7 cellular contexts compared by ENCODE assay signal in the genomic region with DNA sequence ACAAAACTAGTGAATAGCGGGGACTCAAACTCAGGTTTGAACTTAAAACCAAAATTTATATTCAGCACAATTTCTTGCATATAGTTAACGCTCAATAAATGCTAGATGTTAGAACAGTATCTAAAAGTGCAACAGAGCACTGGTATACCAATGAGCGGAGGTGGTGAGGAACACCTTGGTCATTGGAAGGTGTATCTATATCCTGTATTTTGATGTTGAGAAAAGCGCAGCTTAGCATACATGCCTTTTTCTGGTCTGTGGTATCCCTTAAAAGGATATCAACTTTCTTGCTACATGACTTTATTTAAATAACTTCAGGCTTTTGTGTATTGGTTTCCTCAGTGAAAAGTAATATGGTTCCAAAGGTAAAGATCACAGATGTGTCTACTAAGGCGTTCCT.
"Had no signal": no experiment of that assay in that cellular context is flagged by ENCODE, and none has a peak within 500 bp of the region (broad histone marks: within the 10 kb centered on the region; RNA-seq: fewer than 3 reads in every experiment).

No MANE protein-coding gene starts in this region.

- H3K9me3 Mint-ChIP-seq: IgD-negative memory B cell had no signal

- H3K9ac ChIP-seq: KMS-11 had no signal

- H3K4me3 Mint-ChIP-seq: IgD-negative memory B cell had no signal

- H3K27ac ChIP-seq: KMS-11 had no signal

- H3K4me2 ChIP-seq: KMS-11 had no signal

- FAIRE-seq: HepG2, HTR-8/SVneo had no signal

- ATAC-seq: HepG2 had no signal

- H3K27ac Mint-ChIP-seq: IgD-negative memory B cell had no signal

- DNase-seq: IMR-90, KBM-7, KG1 had no signal

- H3K27me3 Mint-ChIP-seq: IgD-negative memory B cell had no signal
